1 cellular context compared by ENCODE assay signal in genomic region chr13:46663216-46663615, GRCh38.
TF ChIP-seq lines count a peak whose summit lies in the region.

No MANE protein-coding gene starts in this region.

TF ChIP-seq in GM23338, 12 proteins besides CTCF, POLR2A, EP300 and RAD21 (continued from another document):
- TF ChIP-seq ZNF462 (CRISPR knock-in tag; IDR thresholded peaks at IDR 0.05) (no peak), NANOG (IDR thresholded peaks at IDR 0.05; ENCODE audit: borderline replicate concordance) (no peak), REST (IDR thresholded peaks at IDR 0.05; ENCODE audit: unreplicated experiment) (no peak), ZNF331 (CRISPR knock-in tag; IDR thresholded peaks at IDR 0.05; ENCODE audit: low read depth) (no peak), POLR2AphosphoS5 (IDR thresholded peaks at IDR 0.05; ENCODE audit: low read depth) (no peak), STAT1 (IDR thresholded peaks at IDR 0.05; ENCODE audit: unreplicated experiment) (no peak), EZH2 (IDR thresholded peaks at IDR 0.05; ENCODE audit: low read depth, unreplicated experiment) (no peak), CREB1 (CRISPR knock-in tag; IDR thresholded peaks at IDR 0.05; ENCODE audit: low read depth) (no peak), EZH2phosphoT487 (IDR thresholded peaks at IDR 0.05; ENCODE audit: unreplicated experiment) (no peak), JUNB (IDR thresholded peaks at IDR 0.05; ENCODE audit: unreplicated experiment) (no peak)
